In the genomic region with DNA sequence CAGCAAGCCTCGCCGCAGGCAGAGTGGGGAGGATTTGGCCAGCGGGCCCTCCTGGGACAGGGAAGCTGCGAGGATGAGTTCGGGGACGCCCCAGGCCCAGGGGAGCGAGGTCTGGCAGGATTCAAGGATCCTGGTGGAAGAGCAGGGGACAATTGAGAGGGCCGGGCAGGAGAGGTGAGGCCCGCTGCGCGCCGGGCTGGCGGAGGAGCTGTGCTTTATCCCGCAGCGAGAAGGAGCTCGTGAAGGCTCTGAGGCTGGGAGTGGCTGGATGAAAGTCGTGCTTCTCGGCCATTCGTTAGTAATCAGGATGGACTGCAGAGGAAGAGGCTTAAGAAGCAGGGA, we compare ENCODE assay signal across 11 cellular contexts. TPM values are rescaled to one million over a fixed set of nuclear protein-coding genes. Genes with fewer than 3 reads are reported as not detected.
DNase-seq lines count a peak whose midpoint lies in the region; ATAC-seq, FAIRE-seq and TF ChIP-seq lines count a peak whose summit lies in the region.
"Had no signal": no experiment of that assay in that cellular context is flagged by ENCODE, and none has a peak within 500 bp of the region (broad histone marks: within the 10 kb centered on the region; RNA-seq: fewer than 3 reads in every experiment).

No MANE protein-coding gene starts in this region.

- H3K27ac ChIP-seq in keratinocyte (ENCODE audit: control insufficient read depth, insufficient read depth, low read length): no peak overlapping the region
- H3K27ac ChIP-seq: C4-2B had no signal

- no peaks in the 10 kb centered on the region for H3K27me3 Mint-ChIP-seq in activated naive CD4-positive, alpha-beta T cell treated with anti-CD3 and anti-CD28 coated beads for 36 hours (ENCODE audit: low read depth)
- no peaks in the 10 kb centered on the region for H3K27me3 Mint-ChIP-seq in T-cell
- H3K27me3 Mint-ChIP-seq in stimulated activated naive CD8-positive, alpha-beta T cell treated with anti-CD3 and anti-CD28 coated beads, Interleukin-15, amount 100 ng/mL, for 72 hours: peaks cover 7% of the 10 kb centered on the region

- H3K4me3 Mint-ChIP-seq in activated naive CD4-positive, alpha-beta T cell treated with anti-CD3 and anti-CD28 coated beads for 36 hours: no peak overlapping the region
- peak overlapping the region in 2 of 3 donors; percentile 71 to 79 for H3K4me3 Mint-ChIP-seq in T-cell
- peak overlapping the region; percentile 77 to 79 for H3K4me3 Mint-ChIP-seq in stimulated activated naive CD8-positive, alpha-beta T cell treated with anti-CD3 and anti-CD28 coated beads, Interleukin-15, amount 100 ng/mL, for 72 hours

- FAIRE-seq in keratinocyte (lab: Jason Lieb, UNC): no peak

- TF ChIP-seq CTCF in keratinocyte (optimal IDR thresholded peaks at IDR 0.05 in 1 of 3, IDR thresholded peaks at IDR 0.05 in 1 of 3, conservative IDR thresholded peaks at IDR 0.05 in 1 of 3; ENCODE audit: extremely low read depth in 1 of 3, insufficient read depth in 2 of 3, low read length in 3 of 3): no peak

- dilution Hi-C loops in keratinocyte (cut with MboI; ENCODE audit: extremely low pct_ligation_motif_present, low sequenced_read_pairs): no loop called here

- H3K27me3 ChIP-seq in keratinocyte (ENCODE audit: control insufficient read depth, extremely low read depth, insufficient read depth, low read length): peaks cover 18% of the 10 kb centered on the region

- no peak overlapping the region for H3K9ac ChIP-seq in keratinocyte (ENCODE audit: control insufficient read depth, extremely low read depth, insufficient read depth, low read length)

- peak overlapping the region; percentile 58 for H2AFZ ChIP-seq in keratinocyte (ENCODE audit: control insufficient read depth, low read length)

- no peak overlapping the region for H3K4me3 ChIP-seq in keratinocyte (ENCODE audit: control insufficient read depth in 2 of 3, extremely low read depth in 1 of 3, insufficient read depth in 2 of 3, low read depth in 1 of 3, low read length in 3 of 3)

- H3K27ac Mint-ChIP-seq in activated naive CD4-positive, alpha-beta T cell treated with anti-CD3 and anti-CD28 coated beads for 36 hours: peak overlapping the region; percentile 84
- peak overlapping the region; percentile 76 to 79 for H3K27ac Mint-ChIP-seq in T-cell
- peak overlapping the region; percentile 34 to 84 for H3K27ac Mint-ChIP-seq in stimulated activated naive CD8-positive, alpha-beta T cell treated with anti-CD3 and anti-CD28 coated beads, Interleukin-15, amount 100 ng/mL, for 72 hours

- no peaks in the 10 kb centered on the region for H3K9me3 Mint-ChIP-seq in activated naive CD4-positive, alpha-beta T cell treated with anti-CD3 and anti-CD28 coated beads for 36 hours
- no peaks in the 10 kb centered on the region for H3K9me3 Mint-ChIP-seq in T-cell
- no peaks in the 10 kb centered on the region for H3K9me3 Mint-ChIP-seq in stimulated activated naive CD8-positive, alpha-beta T cell treated with anti-CD3 and anti-CD28 coated beads, Interleukin-15, amount 100 ng/mL, for 72 hours

- no peaks in the 10 kb centered on the region for H3K36me3 ChIP-seq in keratinocyte (ENCODE audit: control insufficient read depth in 2 of 2, extremely low read depth in 1 of 2, insufficient read depth in 2 of 2, low read length in 2 of 2)
- H3K36me3 ChIP-seq: heart left ventricle had no signal

- H3K4me2 ChIP-seq in keratinocyte (ENCODE audit: control insufficient read depth, extremely low read depth, insufficient read depth, low read depth, low read length): peak overlapping the region; percentile 70

- ATAC-seq in T-cell (replicated peaks in 1 of 4) (no peak), GM21825 (IDR thresholded peaks at IDR 0.05; ENCODE audit: unreplicated experiment) (no peak), HG02870 (IDR thresholded peaks at IDR 0.05; ENCODE audit: unreplicated experiment) (no peak)
- no peak for ATAC-seq in stimulated activated naive CD8-positive, alpha-beta T cell treated with anti-CD3 and anti-CD28 coated beads, Interleukin-15, amount 100 ng/mL, for 72 hours

- CTCF ChIA-PET in activated naive CD4-positive, alpha-beta T cell treated with anti-CD3 and anti-CD28 coated beads for 36 hours (lab: Charles Lee): interaction anchor here (0.6 to 3.1 kb wide), 2 partner anchors 20 to 146 kb away, joined by 5 to 11 read pairs; no protein-coding TSS in a partner anchor
- CTCF ChIA-PET in T-cell (lab: Charles Lee): interaction anchor here (1.1 to 1.2 kb wide), 2 partner anchors 144 to 146 kb away, joined by 3 read pairs; no protein-coding TSS in a partner anchor

- H3K9me3 ChIP-seq in keratinocyte (ENCODE audit: control insufficient read depth, low read depth, low read length): no peaks in the 10 kb centered on the region
- H3K9me3 ChIP-seq: heart left ventricle had no signal

- no peaks in the 10 kb centered on the region for H4K20me1 ChIP-seq in keratinocyte (ENCODE audit: control insufficient read depth, extremely low read depth, insufficient read depth, low read length)

- H3K4me1 ChIP-seq in keratinocyte (ENCODE audit: control insufficient read depth, extremely low read depth, insufficient read depth, low read length): peaks cover 6% of the 10 kb centered on the region

- H3K9me1 ChIP-seq in keratinocyte (ENCODE audit: control insufficient read depth, extremely low read depth, insufficient read depth, low read length): no peaks in the 10 kb centered on the region

- POLR2A ChIA-PET in T-cell (lab: Charles Lee): no interaction called here

- no peak for DNase-seq in activated naive CD4-positive, alpha-beta T cell treated with anti-CD3 and anti-CD28 coated beads for 36 hours
- no peak for DNase-seq in activated naive CD4-positive, alpha-beta T cell treated with Interleukin-2 at 50 U/mL for 16 hours
- DNase-seq in T-cell: no peak
- DNase-seq in keratinocyte (ENCODE audit: low read depth, low spot score): no peak
- DNase-seq in stimulated activated naive CD8-positive, alpha-beta T cell treated with anti-CD3 and anti-CD28 coated beads, Interleukin-15, amount 100 ng/mL, for 72 hours: no peak
- no peak for DNase-seq in NCI-H1930 (lab: John Stamatoyannopoulos, UW)
- DNase-seq: NCI-H446 treated with DMSO at 0.1 percent for 48 hours had no signal

- H3K4me1 Mint-ChIP-seq in activated naive CD4-positive, alpha-beta T cell treated with anti-CD3 and anti-CD28 coated beads for 36 hours (ENCODE audit: low read depth): peaks cover 26% of the 10 kb centered on the region
- peaks cover 12 to 17% (median 16%) of the 10 kb centered on the region in 3 donors for H3K4me1 Mint-ChIP-seq in T-cell
- peaks cover 32% of the 10 kb centered on the region for H3K4me1 Mint-ChIP-seq in stimulated activated naive CD8-positive, alpha-beta T cell treated with anti-CD3 and anti-CD28 coated beads, Interleukin-15, amount 100 ng/mL, for 72 hours

- H3K79me2 ChIP-seq in keratinocyte (ENCODE audit: control insufficient read depth, insufficient read depth, low read length): no peaks in the 10 kb centered on the region

- intact Hi-C loops in activated naive CD4-positive, alpha-beta T cell treated with anti-CD3 and anti-CD28 coated beads for 36 hours (cut with micrococcal nuclease): loop anchor here (1.0 kb wide), 8 partner anchors 28 to 722 kb away; partner anchors contain the start of genes DYNLT2B, NCBP2, RNF168 and UBXN7

- no peaks in the 10 kb centered on the region for H3K36me3 Mint-ChIP-seq in activated naive CD4-positive, alpha-beta T cell treated with anti-CD3 and anti-CD28 coated beads for 36 hours (ENCODE audit: low read depth)
- no peaks in the 10 kb centered on the region for H3K36me3 Mint-ChIP-seq in T-cell

RNA-seq across cellular contexts. Expression of gene SLC51A, which starts 3.6 kb away (rescaled TPM):
- total RNA-seq in activated naive CD4-positive, alpha-beta T cell treated with anti-CD3 and anti-CD28 coated beads for 36 hours: not detected
- not detected for total RNA-seq in T-cell
- not detected in 3 replicates for polyA plus RNA-seq in keratinocyte
- polyA plus RNA-seq in keratinocyte (2011; ENCODE audit: low read depth): not detected
- polyA plus RNA-seq in keratinocyte (2011; cell fraction: cytosol; rRNA removed): not detected in 2 replicates
- not detected in 2 replicates for polyA plus RNA-seq in keratinocyte (2011; cell fraction: nucleus; rRNA removed)
- 4.2 and 7.6 TPM in 2 replicates for polyA plus RNA-seq in keratinocyte (2012; ENCODE audit: low replicate concordance)
- not detected in 3 replicates for polyA minus RNA-seq in keratinocyte
- polyA minus RNA-seq in keratinocyte (2011; cell fraction: cytosol; rRNA and poly(A)+ RNA removed): not detected
- polyA minus RNA-seq in keratinocyte (2011; cell fraction: nucleus; rRNA and poly(A)+ RNA removed): not detected in 2 replicates

RNA-seq across cellular contexts. Expression of gene ZDHHC19, which starts 8.7 kb away (rescaled TPM):
- not detected for total RNA-seq in activated naive CD4-positive, alpha-beta T cell treated with anti-CD3 and anti-CD28 coated beads for 36 hours
- under 1 TPM in 2 of 5 donors, not detected in 3; 0.49 to 0.54 TPM for total RNA-seq in T-cell
- polyA plus RNA-seq in keratinocyte: not detected in 3 replicates
- polyA plus RNA-seq in keratinocyte (2011; ENCODE audit: low read depth): not detected
- polyA plus RNA-seq in keratinocyte (2011; cell fraction: cytosol; rRNA removed): not detected in 2 replicates
- polyA plus RNA-seq in keratinocyte (2011; cell fraction: nucleus; rRNA removed): not detected in 2 replicates
- polyA plus RNA-seq in keratinocyte (2012; ENCODE audit: low replicate concordance): not detected in 2 replicates
- polyA minus RNA-seq in keratinocyte: not detected in 3 replicates
- polyA minus RNA-seq in keratinocyte (2011; cell fraction: cytosol; rRNA and poly(A)+ RNA removed): not detected
- 0.93 TPM in 1 of 2 replicates, not detected in the other for polyA minus RNA-seq in keratinocyte (2011; cell fraction: nucleus; rRNA and poly(A)+ RNA removed)
- total RNA-seq: heart left ventricle had no signal
